24 cellular contexts compared by ENCODE assay signal in genomic region chr6:168213121-168213524, GRCh38.
"Had no signal": no experiment of that assay in that cellular context is flagged by ENCODE, and none has a peak within 500 bp of the region (broad histone marks: within the 10 kb centered on the region; RNA-seq: fewer than 3 reads in every experiment).

No MANE protein-coding gene starts in this region.

- H3K9me3 ChIP-seq: colonic mucosa, esophagus muscularis mucosa, gastroesophageal sphincter, heart left ventricle, lower lobe of right lung, psoas muscle, sigmoid colon, stomach, thyroid gland, vagina had no signal

- DNase-seq: colonic mucosa; effector CD8-positive, alpha-beta T cell; foreskin keratinocyte; kidney glomerular epithelial cell; left colon; left ventricle myocardium superior; lower lobe of right lung; naive thymus-derived CD8-positive, alpha-beta T cell; nucleus accumbens; psoas muscle; right cardiac atrium; sigmoid colon; stimulated activated CD4-positive, alpha-beta T cell treated with anti-CD3 and anti-CD28 coated beads, Interleukin-2, amount 100 ng/mL, for 24 hours; stimulated activated CD4-positive, alpha-beta T cell treated with anti-CD3 and anti-CD28 coated beads, Interleukin-4, amount 100 ng/mL, for 24 hours; stimulated activated naive CD4-positive, alpha-beta T cell treated with Interleukin-2 at 50 U/mL for 16 hours; stomach; thyroid gland; trophoblast cell had no signal

- ATAC-seq: foreskin keratinocyte; gastroesophageal sphincter; heart left ventricle; left colon; left ventricle myocardium superior; lower lobe of right lung; naive thymus-derived CD8-positive, alpha-beta T cell; psoas muscle; right cardiac atrium; stimulated activated effector memory CD8-positive, alpha-beta T cell treated with anti-CD3 and anti-CD28 coated beads, Interleukin-12 subunit alpha, Interleukin-12 subunit beta, amount 100 ng/mL, for 72 hours had no signal

- H3K4me3 ChIP-seq: colonic mucosa, esophagus muscularis mucosa, gastroesophageal sphincter, heart left ventricle, hepatocyte, lower lobe of right lung, psoas muscle, sigmoid colon, stomach, thyroid gland, vagina had no signal

- H3K27me3 ChIP-seq: colonic mucosa, esophagus muscularis mucosa, hepatocyte, sigmoid colon, stomach, thyroid gland, vagina had no signal

- H3K36me3 ChIP-seq: colonic mucosa, esophagus muscularis mucosa, gastroesophageal sphincter, heart left ventricle, lower lobe of right lung, sigmoid colon, stomach, thyroid gland, vagina had no signal

- H3K27ac ChIP-seq: colonic mucosa, esophagus muscularis mucosa, foreskin keratinocyte, gastroesophageal sphincter, heart left ventricle, hepatocyte, lower lobe of right lung, psoas muscle, sigmoid colon, stomach, thyroid gland, vagina had no signal

- H3K4me1 ChIP-seq: colonic mucosa, foreskin keratinocyte, lower lobe of right lung, psoas muscle, stomach, vagina had no signal
